In the genomic region with DNA sequence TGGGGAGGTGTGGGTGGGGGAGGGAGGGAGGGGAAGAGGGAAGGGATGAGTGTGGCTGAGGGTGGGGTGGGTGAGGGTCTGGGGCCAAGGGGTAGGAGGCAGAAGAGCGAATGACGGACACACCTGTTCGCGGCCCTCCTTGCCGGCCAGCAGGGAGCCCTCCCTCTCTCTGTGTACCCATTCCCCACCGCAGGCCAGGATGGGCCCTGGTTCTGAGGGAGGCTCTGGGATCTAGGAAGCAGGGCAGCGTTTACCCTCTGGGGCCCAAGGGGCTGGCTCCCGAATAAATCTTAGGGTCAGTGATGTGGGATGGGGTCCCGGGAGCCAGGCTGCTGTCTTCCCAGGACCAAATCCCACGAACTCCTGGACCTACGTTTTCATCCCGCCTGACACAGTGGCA, we compare ENCODE assay signal across 24 cellular contexts. TPM values are rescaled to one million over a fixed set of nuclear protein-coding genes. Genes with fewer than 3 reads are reported as not detected.
A peak's percentile ranks its signal among the peaks of the same experiment; 100 is the strongest.
DNase-seq lines count a peak whose midpoint lies in the region; ATAC-seq and TF ChIP-seq lines count a peak whose summit lies in the region.
"Had no signal": no experiment of that assay in that cellular context is flagged by ENCODE, and none has a peak within 500 bp of the region (broad histone marks: within the 10 kb centered on the region; RNA-seq: fewer than 3 reads in every experiment).

No MANE protein-coding gene starts in this region.

- no peak overlapping the region for H3K27ac Mint-ChIP-seq in activated naive CD4-positive, alpha-beta T cell treated with anti-CD3 and anti-CD28 coated beads, Interleukin-2, amount 10 ng/mL, durations not matched to agents 7 days and 5 days
- no peak overlapping the region for H3K27ac Mint-ChIP-seq in WTC11
- H3K27ac Mint-ChIP-seq: CD14-positive monocyte had no signal

- H3K9me3 ChIP-seq in iPS-18c (ENCODE audit: control insufficient read depth, insufficient read depth, low read length): no peaks in the 10 kb centered on the region
- no peaks in the 10 kb centered on the region for H3K9me3 ChIP-seq in upper lobe of right lung
- H3K9me3 ChIP-seq: BE2C had no signal

- H3K27me3 ChIP-seq in upper lobe of right lung: peaks cover 24% of the 10 kb centered on the region

- peak; percentile 16 for DNase-seq in activated naive CD4-positive, alpha-beta T cell treated with anti-CD3 and anti-CD28 coated beads, Interleukin-2, amount 10 ng/mL, durations not matched to agents 7 days and 5 days
- no peak for DNase-seq in activated naive CD4-positive, alpha-beta T cell treated with anti-CD3 and anti-CD28 coated beads, Interleukin-2, amount 50 U/mL, for 16 hours
- DNase-seq in WTC11 (ENCODE audit: low spot score): peak; percentile 30
- peak; percentile 44 for DNase-seq in upper lobe of right lung
- no peak for DNase-seq in SIG-M5 treated with dmso at 0.1 percent for 504 hours (lab: John Stamatoyannopoulos, UW; ENCODE audit: unreplicated experiment)
- no peak for DNase-seq in activated naive CD4-positive, alpha-beta T cell (lab: John Stamatoyannopoulos, UW)
- DNase-seq: 8988T, ACHN, BE2C, IMR-90, MM.1S, NCI-H1694, NCI-H2029 treated with DMSO at 0.1 percent for 48 hours, NCI-H226, NCI-H510A, SHP77 had no signal

- H3K27ac ChIP-seq in upper lobe of right lung: no peak overlapping the region
- H3K27ac ChIP-seq: KMS-11, RWPE1, SK-N-MC had no signal

- TF ChIP-seq CTCF in WTC11 (IDR thresholded peaks at IDR 0.05) (no peak), upper lobe of right lung (IDR thresholded peaks at IDR 0.05) (no peak)

- H3K4me3 Mint-ChIP-seq in activated naive CD4-positive, alpha-beta T cell treated with anti-CD3 and anti-CD28 coated beads, Interleukin-2, amount 10 ng/mL, durations not matched to agents 7 days and 5 days: no peak overlapping the region
- H3K4me3 Mint-ChIP-seq in WTC11: peak overlapping the region; percentile 69

- POLR2A ChIA-PET in WTC11 (lab: Charles Lee): interaction anchor here (1.9 kb wide), 1 partner anchor 20 kb away, joined by 8 read pairs; no protein-coding TSS in a partner anchor

- H3K4me3 ChIP-seq in iPS-18c (ENCODE audit: insufficient read depth, low read depth, low read length): 0 out of 2 replicates have a peak overlapping the region, but pooled peaks have one; percentile 17
- H3K4me3 ChIP-seq in upper lobe of right lung: no peak overlapping the region
- H3K4me3 ChIP-seq: GM12878, SK-N-MC had no signal

- no peaks in the 10 kb centered on the region for H3K36me3 ChIP-seq in upper lobe of right lung
- H3K36me3 ChIP-seq: BE2C had no signal

- ATAC-seq in WTC11: peak; percentile 26
- no peak for ATAC-seq in upper lobe of right lung
- ATAC-seq in HG02623 (IDR thresholded peaks at IDR 0.05; ENCODE audit: unreplicated experiment): no peak
- ATAC-seq: GM12878 had no signal

- H3K4me1 Mint-ChIP-seq in activated naive CD4-positive, alpha-beta T cell treated with anti-CD3 and anti-CD28 coated beads, Interleukin-2, amount 10 ng/mL, durations not matched to agents 7 days and 5 days: no peaks in the 10 kb centered on the region
- peaks cover 39% of the 10 kb centered on the region for H3K4me1 Mint-ChIP-seq in WTC11

- no peaks in the 10 kb centered on the region for H3K9me3 Mint-ChIP-seq in activated naive CD4-positive, alpha-beta T cell treated with anti-CD3 and anti-CD28 coated beads, Interleukin-2, amount 10 ng/mL, durations not matched to agents 7 days and 5 days
- H3K9me3 Mint-ChIP-seq in WTC11: no peaks in the 10 kb centered on the region

- CTCF ChIA-PET in activated naive CD4-positive, alpha-beta T cell treated with anti-CD3 and anti-CD28 coated beads, Interleukin-2, amount 10 ng/mL, durations not matched to agents 7 days and 5 days (lab: Charles Lee): no interaction called here
- CTCF ChIA-PET in WTC11 (lab: Charles Lee): interaction anchor here (1.1 kb wide), 1 partner anchor 20 kb away, joined by 3 read pairs; no protein-coding TSS in a partner anchor

- H3K36me3 Mint-ChIP-seq in activated naive CD4-positive, alpha-beta T cell treated with anti-CD3 and anti-CD28 coated beads, Interleukin-2, amount 10 ng/mL, durations not matched to agents 7 days and 5 days: no peaks in the 10 kb centered on the region
- no peaks in the 10 kb centered on the region for H3K36me3 Mint-ChIP-seq in WTC11
- H3K36me3 Mint-ChIP-seq: CD14-positive monocyte had no signal

- H3K27me3 Mint-ChIP-seq in activated naive CD4-positive, alpha-beta T cell treated with anti-CD3 and anti-CD28 coated beads, Interleukin-2, amount 10 ng/mL, durations not matched to agents 7 days and 5 days: peaks cover 66% of the 10 kb centered on the region
- H3K27me3 Mint-ChIP-seq in WTC11 (ENCODE audit: low read depth): peaks cover 3% of the 10 kb centered on the region

- intact Hi-C loops in upper lobe of right lung (cut with DNase I): no loop called here

- H3K4me1 ChIP-seq in upper lobe of right lung: no peaks in the 10 kb centered on the region
- H3K4me1 ChIP-seq: BE2C had no signal

TF ChIP-seq in WTC11, 78 proteins besides CTCF, POLR2A, EP300 and RAD21:
- no peak for TF ChIP-seq ZNF416 (CRISPR knock-in tag; IDR thresholded peaks at IDR 0.05)
- TF ChIP-seq NR2C2 (CRISPR knock-in tag; IDR thresholded peaks at IDR 0.05): no peak
- TF ChIP-seq, protein P1, sequence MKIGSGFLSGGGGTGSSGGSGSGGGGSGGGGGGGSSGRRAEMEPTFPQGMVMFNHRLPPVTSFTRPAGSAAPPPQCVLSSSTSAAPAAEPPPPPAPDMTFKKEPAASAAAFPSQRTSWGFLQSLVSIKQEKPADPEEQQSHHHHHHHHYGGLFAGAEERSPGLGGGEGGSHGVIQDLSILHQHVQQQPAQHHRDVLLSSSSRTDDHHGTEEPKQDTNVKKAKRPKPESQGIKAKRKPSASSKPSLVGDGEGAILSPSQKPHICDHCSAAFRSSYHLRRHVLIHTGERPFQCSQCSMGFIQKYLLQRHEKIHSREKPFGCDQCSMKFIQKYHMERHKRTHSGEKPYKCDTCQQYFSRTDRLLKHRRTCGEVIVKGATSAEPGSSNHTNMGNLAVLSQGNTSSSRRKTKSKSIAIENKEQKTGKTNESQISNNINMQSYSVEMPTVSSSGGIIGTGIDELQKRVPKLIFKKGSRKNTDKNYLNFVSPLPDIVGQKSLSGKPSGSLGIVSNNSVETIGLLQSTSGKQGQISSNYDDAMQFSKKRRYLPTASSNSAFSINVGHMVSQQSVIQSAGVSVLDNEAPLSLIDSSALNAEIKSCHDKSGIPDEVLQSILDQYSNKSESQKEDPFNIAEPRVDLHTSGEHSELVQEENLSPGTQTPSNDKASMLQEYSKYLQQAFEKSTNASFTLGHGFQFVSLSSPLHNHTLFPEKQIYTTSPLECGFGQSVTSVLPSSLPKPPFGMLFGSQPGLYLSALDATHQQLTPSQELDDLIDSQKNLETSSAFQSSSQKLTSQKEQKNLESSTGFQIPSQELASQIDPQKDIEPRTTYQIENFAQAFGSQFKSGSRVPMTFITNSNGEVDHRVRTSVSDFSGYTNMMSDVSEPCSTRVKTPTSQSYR (CRISPR knock-in tag; IDR thresholded peaks at IDR 0.05): no peak
- TF ChIP-seq NR3C1 (CRISPR knock-in tag; conservative IDR thresholded peaks at IDR 0.05; ENCODE audit: low read depth): no peak
- no peak for TF ChIP-seq TP53 (CRISPR knock-in tag; IDR thresholded peaks at IDR 0.05)
- no peak for TF ChIP-seq SMAD3 (CRISPR knock-in tag; IDR thresholded peaks at IDR 0.05; ENCODE audit: borderline replicate concordance)
- TF ChIP-seq ZNF121 (CRISPR knock-in tag; IDR thresholded peaks at IDR 0.05): no peak
- TF ChIP-seq, protein P2, sequence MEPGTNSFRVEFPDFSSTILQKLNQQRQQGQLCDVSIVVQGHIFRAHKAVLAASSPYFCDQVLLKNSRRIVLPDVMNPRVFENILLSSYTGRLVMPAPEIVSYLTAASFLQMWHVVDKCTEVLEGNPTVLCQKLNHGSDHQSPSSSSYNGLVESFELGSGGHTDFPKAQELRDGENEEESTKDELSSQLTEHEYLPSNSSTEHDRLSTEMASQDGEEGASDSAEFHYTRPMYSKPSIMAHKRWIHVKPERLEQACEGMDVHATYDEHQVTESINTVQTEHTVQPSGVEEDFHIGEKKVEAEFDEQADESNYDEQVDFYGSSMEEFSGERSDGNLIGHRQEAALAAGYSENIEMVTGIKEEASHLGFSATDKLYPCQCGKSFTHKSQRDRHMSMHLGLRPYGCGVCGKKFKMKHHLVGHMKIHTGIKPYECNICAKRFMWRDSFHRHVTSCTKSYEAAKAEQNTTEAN (CRISPR knock-in tag; IDR thresholded peaks at IDR 0.05): no peak
- TF ChIP-seq, protein P3, sequence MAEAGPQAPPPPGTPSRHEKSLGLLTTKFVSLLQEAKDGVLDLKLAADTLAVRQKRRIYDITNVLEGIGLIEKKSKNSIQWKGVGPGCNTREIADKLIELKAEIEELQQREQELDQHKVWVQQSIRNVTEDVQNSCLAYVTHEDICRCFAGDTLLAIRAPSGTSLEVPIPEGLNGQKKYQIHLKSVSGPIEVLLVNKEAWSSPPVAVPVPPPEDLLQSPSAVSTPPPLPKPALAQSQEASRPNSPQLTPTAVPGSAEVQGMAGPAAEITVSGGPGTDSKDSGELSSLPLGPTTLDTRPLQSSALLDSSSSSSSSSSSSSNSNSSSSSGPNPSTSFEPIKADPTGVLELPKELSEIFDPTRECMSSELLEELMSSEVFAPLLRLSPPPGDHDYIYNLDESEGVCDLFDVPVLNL (CRISPR knock-in tag; IDR thresholded peaks at IDR 0.05; ENCODE audit: borderline replicate concordance, low read depth): no peak
- no peak for TF ChIP-seq ZNF263 (CRISPR knock-in tag; IDR thresholded peaks at IDR 0.05; ENCODE audit: low read depth)
- TF ChIP-seq TEAD4 (CRISPR knock-in tag; IDR thresholded peaks at IDR 0.05): no peak
- TF ChIP-seq, protein P4, sequence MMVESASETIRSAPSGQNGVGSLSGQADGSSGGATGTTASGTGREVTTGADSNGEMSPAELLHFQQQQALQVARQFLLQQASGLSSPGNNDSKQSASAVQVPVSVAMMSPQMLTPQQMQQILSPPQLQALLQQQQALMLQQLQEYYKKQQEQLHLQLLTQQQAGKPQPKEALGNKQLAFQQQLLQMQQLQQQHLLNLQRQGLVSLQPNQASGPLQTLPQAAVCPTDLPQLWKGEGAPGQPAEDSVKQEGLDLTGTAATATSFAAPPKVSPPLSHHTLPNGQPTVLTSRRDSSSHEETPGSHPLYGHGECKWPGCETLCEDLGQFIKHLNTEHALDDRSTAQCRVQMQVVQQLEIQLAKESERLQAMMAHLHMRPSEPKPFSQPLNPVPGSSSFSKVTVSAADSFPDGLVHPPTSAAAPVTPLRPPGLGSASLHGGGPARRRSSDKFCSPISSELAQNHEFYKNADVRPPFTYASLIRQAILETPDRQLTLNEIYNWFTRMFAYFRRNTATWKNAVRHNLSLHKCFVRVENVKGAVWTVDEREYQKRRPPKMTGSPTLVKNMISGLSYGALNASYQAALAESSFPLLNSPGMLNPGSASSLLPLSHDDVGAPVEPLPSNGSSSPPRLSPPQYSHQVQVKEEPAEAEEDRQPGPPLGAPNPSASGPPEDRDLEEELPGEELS (CRISPR knock-in tag; IDR thresholded peaks at IDR 0.05): no peak
- TF ChIP-seq JUN (CRISPR knock-in tag; IDR thresholded peaks at IDR 0.05): no peak

RNA-seq across cellular contexts. Expression of a gene that starts 46.0 kb away (rescaled TPM):
- total RNA-seq in WTC11 (2021): 1.4 to 1.8 TPM (median 1.6 TPM) in 3 replicates
- total RNA-seq in upper lobe of right lung: not detected
- total RNA-seq: HT1080, IMR-90 had no signal

Comparison
In these comparisons a context has a peak if more than half of its experiments do, and no peak if none do; other contexts are left out.
1. DNase-seq: peak in activated naive CD4-positive, alpha-beta T cell treated with anti-CD3 and anti-CD28 coated beads, Interleukin-2, amount 10 ng/mL, durations not matched to agents 7 days and 5 days (single experiment), WTC11 (single experiment) and upper lobe of right lung (single experiment); none in activated naive CD4-positive, alpha-beta T cell treated with anti-CD3 and anti-CD28 coated beads, Interleukin-2, amount 50 U/mL, for 16 hours (single experiment), SIG-M5 treated with dmso at 0.1 percent for 504 hours (single experiment) and activated naive CD4-positive, alpha-beta T cell (0 of 4).